Comparison of ENCODE assay signal across 8 cellular contexts in genomic region chr3:132659370-132660055, GRCh38. TPM values are rescaled to one million over a fixed set of nuclear protein-coding genes. Genes with fewer than 3 reads are reported as not detected.
DNase-seq lines count a peak whose midpoint lies in the region; ATAC-seq and TF ChIP-seq lines count a peak whose summit lies in the region.

A gene with protein sequence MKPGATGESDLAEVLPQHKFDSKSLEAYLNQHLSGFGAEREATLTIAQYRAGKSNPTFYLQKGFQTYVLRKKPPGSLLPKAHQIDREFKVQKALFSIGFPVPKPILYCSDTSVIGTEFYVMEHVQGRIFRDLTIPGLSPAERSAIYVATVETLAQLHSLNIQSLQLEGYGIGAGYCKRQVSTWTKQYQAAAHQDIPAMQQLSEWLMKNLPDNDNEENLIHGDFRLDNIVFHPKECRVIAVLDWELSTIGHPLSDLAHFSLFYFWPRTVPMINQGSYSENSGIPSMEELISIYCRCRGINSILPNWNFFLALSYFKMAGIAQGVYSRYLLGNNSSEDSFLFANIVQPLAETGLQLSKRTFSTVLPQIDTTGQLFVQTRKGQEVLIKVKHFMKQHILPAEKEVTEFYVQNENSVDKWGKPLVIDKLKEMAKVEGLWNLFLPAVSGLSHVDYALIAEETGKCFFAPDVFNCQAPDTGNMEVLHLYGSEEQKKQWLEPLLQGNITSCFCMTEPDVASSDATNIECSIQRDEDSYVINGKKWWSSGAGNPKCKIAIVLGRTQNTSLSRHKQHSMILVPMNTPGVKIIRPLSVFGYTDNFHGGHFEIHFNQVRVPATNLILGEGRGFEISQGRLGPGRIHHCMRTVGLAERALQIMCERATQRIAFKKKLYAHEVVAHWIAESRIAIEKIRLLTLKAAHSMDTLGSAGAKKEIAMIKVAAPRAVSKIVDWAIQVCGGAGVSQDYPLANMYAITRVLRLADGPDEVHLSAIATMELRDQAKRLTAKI (minus strand): TSS chr3:132659809. CDS start chr3:132659751, 58 bp downstream.

- peaks cover 35% of the 10 kb centered on the region for H3K4me1 ChIP-seq in adipocyte (ENCODE audit: control insufficient read depth, insufficient read depth, low read length)
- peaks cover 34% of the 10 kb centered on the region for H3K4me1 ChIP-seq in vagina

- H3K27ac ChIP-seq in vagina = peak within 1 kb of the TSS; percentile 80

- ATAC-seq in GM21737 (IDR thresholded peaks at IDR 0.05; ENCODE audit: unreplicated experiment) (peak; percentile 65), omental fat pad (ENCODE audit: low FRiP score) (peak; percentile 88)

- H3K36me3 ChIP-seq in adipocyte (ENCODE audit: control insufficient read depth, insufficient read depth, low read length, severe bottlenecking) (peaks cover 6% of the 10 kb centered on the region), vagina (no peaks in the 10 kb centered on the region)

- DNase-seq in GM03348 (ENCODE audit: low spot score) = peak; percentile 85
- DNase-seq in Jurkat, Clone E6-1 (ENCODE audit: low read depth, low spot score) = no peak
- peak; percentile 87 for DNase-seq in RKO (ENCODE audit: low spot score)
- DNase-seq in adipocyte (ENCODE audit: low read depth) = peak; percentile 94
- peak; percentile 35 to 84 (median 68) for DNase-seq in head of caudate nucleus
- DNase-seq in omental fat pad (ENCODE audit: low spot score) = peak; percentile 31
- DNase-seq in vagina (ENCODE audit: extremely low spot score in 2 of 2) = peak in 1 of 2 donors; percentile 91

- intact Hi-C loops in head of caudate nucleus (cut with DNase I) (no loop called here), vagina (cut with DNase I) (loop anchor here (5.0 kb wide), 1 partner anchor 1593 kb away; the partner anchor contains the start of gene RYK)

- H3K4me3 ChIP-seq in Jurkat, Clone E6-1 (ENCODE audit: low read length) = peak within 1 kb of the TSS; percentile 90
- H3K4me3 ChIP-seq in adipocyte (ENCODE audit: low read length) = peak within 1 kb of the TSS; percentile 91
- peak within 1 kb of the TSS; percentile 73 to 88 for H3K4me3 ChIP-seq in vagina

- peak in 1 of 2 donors; percentile 43 for TF ChIP-seq POLR2A in vagina (IDR thresholded peaks at IDR 0.05)

- TF ChIP-seq CTCF in omental fat pad (IDR thresholded peaks at IDR 0.05) = no peak
- TF ChIP-seq CTCF in vagina (IDR thresholded peaks at IDR 0.05) = peak in 2 of 3 experiments; percentile 36 to 64

- H3K9ac ChIP-seq in adipocyte (ENCODE audit: low read length) = peak within 1 kb of the TSS; percentile 91

- H3K9me3 ChIP-seq in adipocyte (ENCODE audit: control insufficient read depth, low read length) (no peaks in the 10 kb centered on the region), vagina (no peaks in the 10 kb centered on the region)

- no peaks in the 10 kb centered on the region for H3K27me3 ChIP-seq in adipocyte (replicated peaks; ENCODE audit: control insufficient read depth, insufficient read depth, low read length)
- H3K27me3 ChIP-seq in vagina = no peaks in the 10 kb centered on the region

RNA-seq across cellular contexts. Expression of the gene that starts here (rescaled TPM):
- polyA plus RNA-seq in Jurkat, Clone E6-1 (2012; ENCODE audit: insufficient read depth, insufficient read length) = 5.1 TPM
- total RNA-seq in omental fat pad = 10 to 100 TPM; 25.7 to 41.3 (median 35.8) TPM
- total RNA-seq in vagina = 26.5 TPM

Comparison
In these comparisons a context has a peak if more than half of its experiments do, and no peak if none do; other contexts are left out.
1. CTCF ChIP-seq: peak in vagina (2 of 3); none in omental fat pad (0 of 3).
2. Peak in every context shown above with its lines, with median percentiles within 50 percentile points of each other: H3K4me3 ChIP-seq.